In genomic region chr12:117966511-117966910, GRCh38 we compare ENCODE assay signal across 24 cellular contexts. TPM values are rescaled to one million over a fixed set of nuclear protein-coding genes. Genes with fewer than 3 reads are reported as not detected.
DNase-seq lines count a peak whose midpoint lies in the region; TF ChIP-seq lines count a peak whose summit lies in the region.
"Had no signal": no experiment of that assay in that cellular context is flagged by ENCODE, and none has a peak within 500 bp of the region (broad histone marks: within the 10 kb centered on the region; RNA-seq: fewer than 3 reads in every experiment).

No MANE protein-coding gene starts in this region.

- H3K4me3 ChIP-seq in Karpas-422 (ENCODE audit: low read length): no peak overlapping the region
- H3K4me3 ChIP-seq: ovary, thyroid gland had no signal

- no peaks in the 10 kb centered on the region for H4K20me1 ChIP-seq in Karpas-422 (ENCODE audit: insufficient read depth, low read depth, low read length)

- H3K4me3 Mint-ChIP-seq in brain (peak overlapping the region; percentile 11 to 91 (median 85)), neural crest cell (peak overlapping the region; percentile 42)
- H3K4me3 Mint-ChIP-seq: activated CD4-positive, alpha-beta T cell treated with anti-CD3 and anti-CD28 coated beads, Interleukin-2, amount 10 ng/mL, durations not matched to agents 7 days and 5 days; natural killer cell treated with Interleukin-12 subunit alpha and Interleukin-12 subunit beta and Interleukin-15 and Interleukin-18, amount 100 ng/mL, for 72 hours; stimulated activated naive CD8-positive, alpha-beta T cell treated with anti-CD3 and anti-CD28 coated beads, Interleukin-15, amount 100 ng/mL, for 72 hours had no signal

- no peaks in the 10 kb centered on the region for H3K27me3 ChIP-seq in Karpas-422 (ENCODE audit: low read length)
- H3K27me3 ChIP-seq: ovary, thyroid gland had no signal

- H2AFZ ChIP-seq in Karpas-422 (ENCODE audit: low read length): no peak overlapping the region

- peaks cover 41% of the 10 kb centered on the region for H3K27me3 Mint-ChIP-seq in brain
- H3K27me3 Mint-ChIP-seq in neural crest cell (ENCODE audit: low read depth): peaks cover 85% of the 10 kb centered on the region

- peaks cover 4% of the 10 kb centered on the region; the same call in 1 of the 2 replicates for H3K9me3 ChIP-seq in Karpas-422 (ENCODE audit: low read length)
- H3K9me3 ChIP-seq: ovary, thyroid gland had no signal

- H3K36me3 ChIP-seq in Karpas-422 (ENCODE audit: insufficient read depth, low read length): no peaks in the 10 kb centered on the region
- H3K36me3 ChIP-seq: brain microvascular endothelial cell, ovary, thyroid gland had no signal

- no peak for TF ChIP-seq CTCF in brain (conservative IDR thresholded peaks at IDR 0.05)
- TF ChIP-seq CTCF in neural crest cell (conservative IDR thresholded peaks at IDR 0.05): no peak

- peaks cover 9% of the 10 kb centered on the region; the same call in 1 of the 2 replicates for H3K4me1 ChIP-seq in Karpas-422 (ENCODE audit: low read length)
- H3K4me1 ChIP-seq: thyroid gland had no signal

- no peaks in the 10 kb centered on the region for H3K36me3 Mint-ChIP-seq in brain
- H3K36me3 Mint-ChIP-seq in neural crest cell (ENCODE audit: low read depth): peaks cover 4% of the 10 kb centered on the region

- H3K4me2 ChIP-seq in Karpas-422 (ENCODE audit: low read depth, low read length, poor library complexity, severe bottlenecking): no peak overlapping the region
- H3K4me2 ChIP-seq: KMS-11 had no signal

- peaks cover 26% of the 10 kb centered on the region for H3K4me1 Mint-ChIP-seq in brain
- H3K4me1 Mint-ChIP-seq in neural crest cell: peaks cover 13% of the 10 kb centered on the region

- H3K27ac ChIP-seq in Karpas-422 (ENCODE audit: low read length): no peak overlapping the region
- H3K27ac ChIP-seq: brain microvascular endothelial cell, KMS-11, ovary, thyroid gland had no signal

- H3K9ac ChIP-seq in Karpas-422 (ENCODE audit: low read length): no peak overlapping the region
- H3K9ac ChIP-seq: KMS-11 had no signal

- H3K9me3 Mint-ChIP-seq in brain (peaks cover 7 to 12% (median 11%) of the 10 kb centered on the region in 5 experiments), neural crest cell (peaks cover 9% of the 10 kb centered on the region)
- H3K9me3 Mint-ChIP-seq: natural killer cell treated with Interleukin-12 subunit alpha and Interleukin-12 subunit beta and Interleukin-15 and Interleukin-18, amount 100 ng/mL, for 72 hours had no signal

- H3K27ac Mint-ChIP-seq in brain (no peak overlapping the region), neural crest cell (ENCODE audit: unreplicated experiment) (no peak overlapping the region)
- H3K27ac Mint-ChIP-seq: activated CD4-positive, alpha-beta T cell treated with anti-CD3 and anti-CD28 coated beads, Interleukin-2, amount 10 ng/mL, durations not matched to agents 7 days and 5 days; activated T-cell treated with anti-CD3 and anti-CD28 coated beads, Interleukin-2, amount 50 U/mL, for 72 hours; natural killer cell treated with Interleukin-12 subunit alpha and Interleukin-12 subunit beta and Interleukin-15 and Interleukin-18, amount 100 ng/mL, for 72 hours; stimulated activated naive CD8-positive, alpha-beta T cell treated with anti-CD3 and anti-CD28 coated beads, Interleukin-15, amount 100 ng/mL, for 72 hours had no signal

- no peaks in the 10 kb centered on the region for H3K9me2 ChIP-seq in Karpas-422 (replicated peaks; ENCODE audit: insufficient read depth, low read length)

- no peaks in the 10 kb centered on the region for H3K79me2 ChIP-seq in Karpas-422 (ENCODE audit: low read length)

- peak; percentile 3 for DNase-seq in NCI-H1092 treated with DMSO at 0.1 percent for 48 hours (lab: John Stamatoyannopoulos, UW)
- DNase-seq in NCI-H1092 (lab: John Stamatoyannopoulos, UW): no peak
- DNase-seq in NCI-H2107 (lab: John Stamatoyannopoulos, UW): peak; percentile 56
- DNase-seq in neural crest cell (ENCODE audit: low read depth, low spot score): no peak
- no peak for DNase-seq in NCI-H1694 treated with DMSO at 0.1 percent for 48 hours (lab: John Stamatoyannopoulos, UW)
- DNase-seq in kidney glomerular epithelial cell (lab: John Stamatoyannopoulos, UW): no peak
- no peak for DNase-seq in Karpas-422
- DNase-seq: activated CD4-positive, alpha-beta T cell treated with anti-CD3 and anti-CD28 coated beads, Interleukin-2, amount 10 ng/mL, durations not matched to agents 7 days and 5 days; activated naive CD4-positive, alpha-beta T cell treated with Interleukin-2 at 50 U/mL for 16 hours; activated T-cell treated with anti-CD3 and anti-CD28 coated beads, Interleukin-2, amount 50 U/mL, for 72 hours; brain microvascular endothelial cell; HCEC 1CT; NCI-H2081 treated with DMSO at 0.1 percent for 48 hours; NCI-H524 treated with DMSO at 0.1 percent for 48 hours; ovary; small intestine; stimulated activated naive CD8-positive, alpha-beta T cell treated with anti-CD3 and anti-CD28 coated beads, Interleukin-15, amount 100 ng/mL, for 72 hours; SW 1271; T-helper 9 cell; thyroid gland had no signal

RNA-seq across cellular contexts. Expression of gene KSR2, which starts 2.3 kb away (rescaled TPM):
- polyA plus RNA-seq in brain (ENCODE audit: insufficient read depth, low read depth, low replicate concordance): 3.0 TPM
- 0.14 and 0.33 TPM in 2 replicates for total RNA-seq in neural crest cell
- 0.04 TPM in 1 of 2 replicates, not detected in the other for total RNA-seq in Karpas-422 (2014; rRNA removed; shearing (Covaris generic); ENCODE audit: low replicate concordance)
- total RNA-seq: chondrocyte; natural killer cell treated with Interleukin-12 subunit alpha and Interleukin-12 subunit beta and Interleukin-15 and Interleukin-18, amount 100 ng/mL, for 72 hours had no signal
- polyA plus RNA-seq: ovary had no signal

RNA-seq across cellular contexts. Expression of gene RFC5, which starts 50.0 kb away (rescaled TPM):
- 47.2 TPM for polyA plus RNA-seq in brain (ENCODE audit: insufficient read depth, low read depth, low replicate concordance)
- total RNA-seq in neural crest cell: 52.6 and 53.0 TPM in 2 replicates
- 28.7 and 41.1 TPM in 2 replicates for total RNA-seq in Karpas-422 (2014; rRNA removed; shearing (Covaris generic); ENCODE audit: low replicate concordance)

Comparison
In these comparisons a context has a peak if more than half of its experiments do, and no peak if none do; other contexts are left out.
1. DNase-seq: peak in NCI-H1092 treated with DMSO at 0.1 percent for 48 hours (single experiment) and NCI-H2107 (single experiment); none in NCI-H1092 (single experiment), neural crest cell (single experiment), NCI-H1694 treated with DMSO at 0.1 percent for 48 hours (single experiment), kidney glomerular epithelial cell (single experiment) and Karpas-422 (single experiment).